In the genomic region with DNA sequence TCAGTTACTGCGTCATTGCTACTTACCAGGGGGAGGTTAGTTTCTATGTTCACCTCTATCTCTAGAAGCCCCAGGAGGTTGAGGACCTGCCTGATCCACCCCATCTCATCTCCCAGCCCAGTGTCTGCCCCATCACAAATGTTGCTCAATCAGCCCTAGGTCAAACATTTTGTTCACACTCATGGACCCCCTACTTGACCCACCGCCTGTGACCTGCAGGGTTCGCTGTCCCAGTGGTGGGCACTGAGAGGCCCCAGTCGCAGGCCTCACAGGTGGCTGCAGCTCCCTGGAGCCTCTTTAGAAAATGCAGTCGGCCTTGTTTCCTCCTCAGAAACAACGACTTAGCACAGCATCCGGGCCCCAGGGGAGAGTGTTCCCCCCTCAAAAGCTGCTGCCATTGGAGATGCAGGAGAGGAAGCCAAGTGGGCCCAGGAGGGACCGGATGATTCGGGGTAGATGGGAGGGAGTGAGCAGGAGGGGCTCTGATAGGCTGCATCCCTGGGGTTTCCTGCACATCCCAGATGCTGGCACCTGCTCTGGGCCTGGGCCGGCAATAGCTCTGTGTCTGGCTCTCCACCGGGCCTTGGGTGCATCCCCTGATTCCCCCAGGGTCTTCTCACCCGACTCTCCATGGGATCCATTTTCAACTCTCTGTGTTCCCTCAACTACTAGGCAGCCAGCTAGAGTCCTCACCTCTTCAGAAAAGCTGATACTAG, we compare ENCODE assay signal across 20 cellular contexts. TPM values are rescaled to one million over a fixed set of nuclear protein-coding genes. Genes with fewer than 3 reads are reported as not detected.
"Had no signal": no experiment of that assay in that cellular context is flagged by ENCODE, and none has a peak within 500 bp of the region (broad histone marks: within the 10 kb centered on the region; RNA-seq: fewer than 3 reads in every experiment).

No MANE protein-coding gene starts in this region.

- H3K4me3 ChIP-seq: hepatocyte, mucosa of descending colon, psoas muscle, right atrium auricular region, upper lobe of left lung had no signal

- H3K27ac ChIP-seq: hepatocyte, psoas muscle, right atrium auricular region, upper lobe of left lung had no signal

- H3K27me3 ChIP-seq: hepatocyte, right atrium auricular region, upper lobe of left lung had no signal

- H3K9me3 ChIP-seq: mucosa of descending colon, psoas muscle, right atrium auricular region, upper lobe of left lung had no signal

- ATAC-seq: activated CD8-positive, alpha-beta T cell treated with anti-CD3 and anti-CD28 coated beads, Interleukin-2, amount 10 ng/mL, durations not matched to agents 7 days and 5 days; activated naive CD8-positive, alpha-beta T cell treated with anti-CD3 and anti-CD28 coated beads, Interleukin-2, amount 50 U/mL, for 24 hours; mucosa of descending colon; psoas muscle; stimulated activated naive CD8-positive, alpha-beta T cell treated with anti-CD3 and anti-CD28 coated beads, Interleukin-15, Interleukin-2, amounts not matched to agents 100 U/mL and 50 U/mL, for 24 hours; T-helper 17 cell had no signal

- H3K4me2 ChIP-seq: hepatocyte had no signal

- FAIRE-seq: islet of Langerhans had no signal

- H3K79me2 ChIP-seq: hepatocyte had no signal

- H3K4me1 ChIP-seq: upper lobe of left lung had no signal

- H2AFZ ChIP-seq: hepatocyte had no signal

- DNase-seq: activated CD4-positive, alpha-beta T cell treated with anti-CD3 and anti-CD28 coated beads, Interleukin-2, amount 50 U/mL, for 1 hour; activated CD4-positive, CD25-positive, alpha-beta regulatory T cell treated with anti-CD3 and anti-CD28 coated beads, Interleukin-2, amount 50 U/mL, for 72 hours; activated CD8-positive, alpha-beta T cell treated with anti-CD3 and anti-CD28 coated beads, Interleukin-2, amount 10 ng/mL, durations not matched to agents 7 days and 5 days; activated gamma-delta T cell; activated naive CD4-positive, alpha-beta T cell treated with anti-CD3 and anti-CD28 coated beads, Interleukin-2, amount 50 U/mL, for 16 hours; activated naive CD8-positive, alpha-beta T cell treated with anti-CD3 and anti-CD28 coated beads, Interleukin-2, amount 50 U/mL, for 24 hours; effector CD8-positive, alpha-beta T cell; foreskin melanocyte; mesenchymal stem cell; mucosa of descending colon; psoas muscle; stimulated activated CD4-positive, alpha-beta T cell treated with anti-CD3 and anti-CD28 coated beads, Interleukin-4, amount 100 ng/mL, for 24 hours; stimulated activated naive CD8-positive, alpha-beta T cell treated with anti-CD3 and anti-CD28 coated beads, Interleukin-15, Interleukin-2, amounts not matched to agents 100 U/mL and 50 U/mL, for 24 hours; SW 1271; T-helper 17 cell; upper lobe of left lung had no signal

- H3K36me3 ChIP-seq: right atrium auricular region, upper lobe of left lung had no signal

RNA-seq across cellular contexts. Expression of a gene that starts 18.4 kb away (rescaled TPM):
- total RNA-seq: activated CD8-positive, alpha-beta T cell treated with anti-CD3 and anti-CD28 coated beads, Interleukin-2, amount 10 ng/mL, durations not matched to agents 7 days and 5 days; activated T-helper 1 cell treated with anti-CD3 and anti-CD28 coated beads, Interleukin-12 subunit alpha, Interleukin-12 subunit beta, Interleukin-2, Interleukin-4 antibody, amounts not matched to agents 30 ng/mL and 10 ng/mL and 1 ng/mL, durations not matched to agents 14 hours and 24 hours and 36 hours; T-helper 17 cell had no signal
